Comparison of ENCODE assay signal across 13 cellular contexts in genomic region chr16:83110221-83110768, GRCh38.
"Had no signal": no experiment of that assay in that cellular context is flagged by ENCODE, and none has a peak within 500 bp of the region (broad histone marks: within the 10 kb centered on the region; RNA-seq: fewer than 3 reads in every experiment).

No MANE protein-coding gene starts in this region.

- DNase-seq: activated B cell treated with CpG ODN at 0.5 μM for 24 hours; activated CD4-positive, alpha-beta T cell treated with anti-CD3 and anti-CD28 coated beads for 48 hours; activated CD8-positive, alpha-beta memory T cell treated with anti-CD3 and anti-CD28 coated beads, Interleukin-2, amount 50 U/mL, for 4 hours; activated CD8-positive, alpha-beta T cell treated with anti-CD3 and anti-CD28 coated beads, Interleukin-2, amount 10 ng/mL, durations not matched to agents 7 days and 5 days; activated gamma-delta T cell; activated T-cell treated with anti-CD3 and anti-CD28 coated beads, Interleukin-2, amount 50 U/mL, for 72 hours; amygdala; body of pancreas; central memory CD4-positive, alpha-beta T cell; colonic mucosa; stimulated activated CD4-positive, alpha-beta T cell treated with anti-CD3 and anti-CD28 coated beads, Interleukin-2, amount 100 ng/mL, for 48 hours had no signal

- H3K4me1 ChIP-seq: body of pancreas, colonic mucosa had no signal

- H3K36me3 ChIP-seq: colonic mucosa, esophagus muscularis mucosa had no signal

- H3K4me3 ChIP-seq: body of pancreas, colonic mucosa, esophagus muscularis mucosa had no signal

- H3K27ac ChIP-seq: body of pancreas, colonic mucosa, esophagus muscularis mucosa had no signal

- ATAC-seq: activated CD8-positive, alpha-beta T cell treated with anti-CD3 and anti-CD28 coated beads, Interleukin-2, amount 10 ng/mL, durations not matched to agents 7 days and 5 days; activated T-cell treated with anti-CD3 and anti-CD28 coated beads, Interleukin-2, amount 50 U/mL, for 72 hours; body of pancreas; stimulated activated memory B cell treated with anti-CD40 and anti-IgM and Interleukin-4, amounts not matched to agents 10 μg/mL and 1 μg/mL and 100 μg/mL, for 72 hours had no signal

- H3K9me3 ChIP-seq: body of pancreas, colonic mucosa, esophagus muscularis mucosa had no signal

- H3K27me3 ChIP-seq: body of pancreas, colonic mucosa had no signal
